ENCODE assay signal across 8 cellular contexts in genomic region chr12:57240069-57240921, GRCh38. TPM values are rescaled to one million over a fixed set of nuclear protein-coding genes. Genes with fewer than 3 reads are reported as not detected.
DNase-seq lines count a peak whose midpoint lies in the region; ATAC-seq and TF ChIP-seq lines count a peak whose summit lies in the region.

No MANE protein-coding gene starts in this region.

- intact Hi-C loops in lower lobe of right lung (cut with DNase I): no loop called here

- H3K27ac ChIP-seq in cingulate gyrus (ENCODE audit: low read depth, low read length) (peak overlapping the region; percentile 72), lower lobe of right lung (no peak overlapping the region)

- no peak for TF ChIP-seq CTCF in lower lobe of right lung (IDR thresholded peaks at IDR 0.05)

- DNase-seq in NCI-H524 (lab: John Stamatoyannopoulos, UW): peak; percentile 58 to 74
- DNase-seq in NCI-H524 treated with DMSO at 0.1 percent for 48 hours (lab: John Stamatoyannopoulos, UW): no peak
- DNase-seq in NCI-H2029 treated with DMSO at 0.1 percent for 48 hours (lab: John Stamatoyannopoulos, UW): peak; percentile 56
- DNase-seq in activated CD4-positive, CD25-positive, alpha-beta regulatory T cell treated with anti-CD3 and anti-CD28 coated beads, Interleukin-2, amount 50 U/mL, for 16 hours (ENCODE audit: low read depth, low spot score): peak; percentile 56
- peak; percentile 69 for DNase-seq in lower lobe of right lung
- peak; percentile 65 for DNase-seq in stimulated activated CD8-positive, alpha-beta memory T cell treated with anti-CD3 and anti-CD28 coated beads, Interleukin-12 subunit alpha, Interleukin-12 subunit beta, amount 100 ng/mL, for 4 hours (ENCODE audit: low read depth)

- H3K9me3 ChIP-seq in lower lobe of right lung: no peaks in the 10 kb centered on the region

- peak overlapping the region; percentile 57 for H3K4me3 ChIP-seq in lower lobe of right lung

- peaks cover 86% of the 10 kb centered on the region for H3K27me3 ChIP-seq in lower lobe of right lung (ENCODE audit: low read depth)

- H3K36me3 ChIP-seq in lower lobe of right lung: no peaks in the 10 kb centered on the region

- peak; percentile 6 to 13 for ATAC-seq in lower lobe of right lung
- ATAC-seq in HG02642 (IDR thresholded peaks at IDR 0.05; ENCODE audit: poor library complexity, unreplicated experiment): no peak

- peaks cover 69% of the 10 kb centered on the region for H3K4me1 ChIP-seq in lower lobe of right lung

RNA-seq across cellular contexts. Expression of gene STAC3, which starts 10.7 kb away (rescaled TPM):
- 8.7 TPM for total RNA-seq in lower lobe of right lung

RNA-seq across cellular contexts. Expression of gene SHMT2, which starts 10.8 kb away (rescaled TPM):
- 66.6 TPM for total RNA-seq in lower lobe of right lung

RNA-seq across cellular contexts. Expression of gene NXPH4, which starts 23.7 kb away (rescaled TPM):
- total RNA-seq in lower lobe of right lung: not detected
